Comparison of ENCODE assay signal across 1 cellular context in genomic region chr2:156852681-156853080, GRCh38.
TF ChIP-seq lines count a peak whose summit lies in the region.

No MANE protein-coding gene starts in this region.

TF ChIP-seq in GM23338, 12 proteins besides CTCF, POLR2A, EP300 and RAD21 (continued from another document):
- TF ChIP-seq, protein P1, sequence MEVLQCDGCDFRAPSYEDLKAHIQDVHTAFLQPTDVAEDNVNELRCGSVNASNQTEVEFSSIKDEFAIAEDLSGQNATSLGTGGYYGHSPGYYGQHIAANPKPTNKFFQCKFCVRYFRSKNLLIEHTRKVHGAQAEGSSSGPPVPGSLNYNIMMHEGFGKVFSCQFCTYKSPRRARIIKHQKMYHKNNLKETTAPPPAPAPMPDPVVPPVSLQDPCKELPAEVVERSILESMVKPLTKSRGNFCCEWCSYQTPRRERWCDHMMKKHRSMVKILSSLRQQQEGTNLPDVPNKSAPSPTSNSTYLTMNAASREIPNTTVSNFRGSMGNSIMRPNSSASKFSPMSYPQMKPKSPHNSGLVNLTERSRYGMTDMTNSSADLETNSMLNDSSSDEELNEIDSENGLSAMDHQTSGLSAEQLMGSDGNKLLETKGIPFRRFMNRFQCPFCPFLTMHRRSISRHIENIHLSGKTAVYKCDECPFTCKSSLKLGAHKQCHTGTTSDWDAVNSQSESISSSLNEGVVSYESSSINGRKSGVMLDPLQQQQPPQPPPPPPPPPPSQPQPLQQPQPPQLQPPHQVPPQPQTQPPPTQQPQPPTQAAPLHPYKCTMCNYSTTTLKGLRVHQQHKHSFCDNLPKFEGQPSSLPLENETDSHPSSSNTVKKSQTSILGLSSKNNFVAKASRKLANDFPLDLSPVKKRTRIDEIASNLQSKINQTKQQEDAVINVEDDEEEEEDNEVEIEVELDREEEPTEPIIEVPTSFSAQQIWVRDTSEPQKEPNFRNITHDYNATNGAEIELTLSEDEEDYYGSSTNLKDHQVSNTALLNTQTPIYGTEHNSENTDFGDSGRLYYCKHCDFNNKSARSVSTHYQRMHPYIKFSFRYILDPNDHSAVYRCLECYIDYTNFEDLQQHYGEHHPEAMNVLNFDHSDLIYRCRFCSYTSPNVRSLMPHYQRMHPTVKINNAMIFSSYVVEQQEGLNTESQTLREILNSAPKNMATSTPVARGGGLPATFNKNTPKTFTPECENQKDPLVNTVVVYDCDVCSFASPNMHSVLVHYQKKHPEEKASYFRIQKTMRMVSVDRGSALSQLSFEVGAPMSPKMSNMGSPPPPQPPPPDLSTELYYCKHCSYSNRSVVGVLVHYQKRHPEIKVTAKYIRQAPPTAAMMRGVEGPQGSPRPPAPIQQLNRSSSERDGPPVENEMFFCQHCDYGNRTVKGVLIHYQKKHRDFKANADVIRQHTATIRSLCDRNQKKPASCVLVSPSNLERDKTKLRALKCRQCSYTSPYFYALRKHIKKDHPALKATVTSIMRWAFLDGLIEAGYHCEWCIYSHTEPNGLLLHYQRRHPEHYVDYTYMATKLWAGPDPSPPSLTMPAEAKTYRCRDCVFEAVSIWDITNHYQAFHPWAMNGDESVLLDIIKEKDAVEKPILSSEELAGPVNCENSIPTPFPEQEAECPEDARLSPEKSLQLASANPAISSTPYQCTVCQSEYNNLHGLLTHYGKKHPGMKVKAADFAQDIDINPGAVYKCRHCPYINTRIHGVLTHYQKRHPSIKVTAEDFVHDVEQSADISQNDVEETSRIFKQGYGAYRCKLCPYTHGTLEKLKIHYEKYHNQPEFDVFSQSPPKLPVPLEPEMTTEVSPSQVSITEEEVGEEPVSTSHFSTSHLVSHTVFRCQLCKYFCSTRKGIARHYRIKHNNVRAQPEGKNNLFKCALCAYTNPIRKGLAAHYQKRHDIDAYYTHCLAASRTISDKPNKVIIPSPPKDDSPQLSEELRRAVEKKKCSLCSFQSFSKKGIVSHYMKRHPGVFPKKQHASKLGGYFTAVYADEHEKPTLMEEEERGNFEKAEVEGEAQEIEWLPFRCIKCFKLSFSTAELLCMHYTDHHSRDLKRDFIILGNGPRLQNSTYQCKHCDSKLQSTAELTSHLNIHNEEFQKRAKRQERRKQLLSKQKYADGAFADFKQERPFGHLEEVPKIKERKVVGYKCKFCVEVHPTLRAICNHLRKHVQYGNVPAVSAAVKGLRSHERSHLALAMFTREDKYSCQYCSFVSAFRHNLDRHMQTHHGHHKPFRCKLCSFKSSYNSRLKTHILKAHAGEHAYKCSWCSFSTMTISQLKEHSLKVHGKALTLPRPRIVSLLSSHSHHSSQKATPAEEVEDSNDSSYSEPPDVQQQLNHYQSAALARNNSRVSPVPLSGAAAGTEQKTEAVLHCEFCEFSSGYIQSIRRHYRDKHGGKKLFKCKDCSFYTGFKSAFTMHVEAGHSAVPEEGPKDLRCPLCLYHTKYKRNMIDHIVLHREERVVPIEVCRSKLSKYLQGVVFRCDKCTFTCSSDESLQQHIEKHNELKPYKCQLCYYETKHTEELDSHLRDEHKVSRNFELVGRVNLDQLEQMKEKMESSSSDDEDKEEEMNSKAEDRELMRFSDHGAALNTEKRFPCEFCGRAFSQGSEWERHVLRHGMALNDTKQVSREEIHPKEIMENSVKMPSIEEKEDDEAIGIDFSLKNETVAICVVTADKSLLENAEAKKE (CRISPR knock-in tag; IDR thresholded peaks at IDR 0.05), result no peak
- TF ChIP-seq STAT1 (IDR thresholded peaks at IDR 0.05; ENCODE audit: unreplicated experiment), result no peak
- TF ChIP-seq, protein P2, sequence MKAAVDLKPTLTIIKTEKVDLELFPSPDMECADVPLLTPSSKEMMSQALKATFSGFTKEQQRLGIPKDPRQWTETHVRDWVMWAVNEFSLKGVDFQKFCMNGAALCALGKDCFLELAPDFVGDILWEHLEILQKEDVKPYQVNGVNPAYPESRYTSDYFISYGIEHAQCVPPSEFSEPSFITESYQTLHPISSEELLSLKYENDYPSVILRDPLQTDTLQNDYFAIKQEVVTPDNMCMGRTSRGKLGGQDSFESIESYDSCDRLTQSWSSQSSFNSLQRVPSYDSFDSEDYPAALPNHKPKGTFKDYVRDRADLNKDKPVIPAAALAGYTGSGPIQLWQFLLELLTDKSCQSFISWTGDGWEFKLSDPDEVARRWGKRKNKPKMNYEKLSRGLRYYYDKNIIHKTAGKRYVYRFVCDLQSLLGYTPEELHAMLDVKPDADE (IDR thresholded peaks at IDR 0.05), result no peak
- TF ChIP-seq, protein P3, sequence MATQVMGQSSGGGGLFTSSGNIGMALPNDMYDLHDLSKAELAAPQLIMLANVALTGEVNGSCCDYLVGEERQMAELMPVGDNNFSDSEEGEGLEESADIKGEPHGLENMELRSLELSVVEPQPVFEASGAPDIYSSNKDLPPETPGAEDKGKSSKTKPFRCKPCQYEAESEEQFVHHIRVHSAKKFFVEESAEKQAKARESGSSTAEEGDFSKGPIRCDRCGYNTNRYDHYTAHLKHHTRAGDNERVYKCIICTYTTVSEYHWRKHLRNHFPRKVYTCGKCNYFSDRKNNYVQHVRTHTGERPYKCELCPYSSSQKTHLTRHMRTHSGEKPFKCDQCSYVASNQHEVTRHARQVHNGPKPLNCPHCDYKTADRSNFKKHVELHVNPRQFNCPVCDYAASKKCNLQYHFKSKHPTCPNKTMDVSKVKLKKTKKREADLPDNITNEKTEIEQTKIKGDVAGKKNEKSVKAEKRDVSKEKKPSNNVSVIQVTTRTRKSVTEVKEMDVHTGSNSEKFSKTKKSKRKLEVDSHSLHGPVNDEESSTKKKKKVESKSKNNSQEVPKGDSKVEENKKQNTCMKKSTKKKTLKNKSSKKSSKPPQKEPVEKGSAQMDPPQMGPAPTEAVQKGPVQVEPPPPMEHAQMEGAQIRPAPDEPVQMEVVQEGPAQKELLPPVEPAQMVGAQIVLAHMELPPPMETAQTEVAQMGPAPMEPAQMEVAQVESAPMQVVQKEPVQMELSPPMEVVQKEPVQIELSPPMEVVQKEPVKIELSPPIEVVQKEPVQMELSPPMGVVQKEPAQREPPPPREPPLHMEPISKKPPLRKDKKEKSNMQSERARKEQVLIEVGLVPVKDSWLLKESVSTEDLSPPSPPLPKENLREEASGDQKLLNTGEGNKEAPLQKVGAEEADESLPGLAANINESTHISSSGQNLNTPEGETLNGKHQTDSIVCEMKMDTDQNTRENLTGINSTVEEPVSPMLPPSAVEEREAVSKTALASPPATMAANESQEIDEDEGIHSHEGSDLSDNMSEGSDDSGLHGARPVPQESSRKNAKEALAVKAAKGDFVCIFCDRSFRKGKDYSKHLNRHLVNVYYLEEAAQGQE (IDR thresholded peaks at IDR 0.05; ENCODE audit: unreplicated experiment), result no peak
- no peak for TF ChIP-seq EZH2 (IDR thresholded peaks at IDR 0.05; ENCODE audit: low read depth, unreplicated experiment)
- TF ChIP-seq NANOG (IDR thresholded peaks at IDR 0.05; ENCODE audit: borderline replicate concordance), result no peak
